8 cellular contexts compared by ENCODE assay signal in the genomic region with DNA sequence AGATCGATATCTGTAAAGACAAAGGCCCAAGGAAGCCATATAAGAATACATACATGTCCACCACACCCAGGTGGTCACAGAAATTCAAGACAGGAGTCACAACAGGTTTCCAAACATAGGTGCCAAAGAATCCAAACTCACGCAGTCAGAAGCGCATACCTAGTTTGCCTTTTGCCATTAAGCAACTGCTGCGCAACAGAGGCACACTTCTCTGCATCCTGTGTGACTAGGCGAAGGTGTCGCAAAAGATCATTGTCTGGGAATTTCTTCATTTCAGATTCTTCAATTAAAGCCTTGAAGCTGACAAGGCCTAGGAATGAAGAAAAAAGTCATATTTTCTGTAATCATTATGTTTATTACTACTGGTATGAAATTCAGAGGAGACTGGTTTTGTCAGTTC. TPM values are rescaled to one million over a fixed set of nuclear protein-coding genes. Genes with fewer than 3 reads are reported as not detected.
"Had no signal": no experiment of that assay in that cellular context is flagged by ENCODE, and none has a peak within 500 bp of the region (broad histone marks: within the 10 kb centered on the region; RNA-seq: fewer than 3 reads in every experiment).

No MANE protein-coding gene starts in this region.

- H2AFZ ChIP-seq: GM23248 had no signal

- H3K9me3 Mint-ChIP-seq: HFFc6 had no signal

- H3K27ac ChIP-seq: GM23248, HL-60 had no signal

- H3K4me1 ChIP-seq: HAP-1 had no signal

- DNase-seq: GM23248, HFFc6, IMR-90, KG1 had no signal

- H3K9me3 ChIP-seq: HAP-1 had no signal

- ATAC-seq: HCT116, K562 had no signal

- H3K9ac ChIP-seq: GM23248 had no signal

- H3K4me3 ChIP-seq: GM23248, HAP-1, K562 had no signal

- H3K4me3 Mint-ChIP-seq: HFFc6 had no signal

- H3K27ac Mint-ChIP-seq: HFFc6 had no signal

RNA-seq across cellular contexts. Expression of a gene that starts 32.2 kb away (rescaled TPM):
- total RNA-seq: GM23248, K562 had no signal
- polyA plus RNA-seq: K562 had no signal
